ENCODE assay signal across 7 cellular contexts in the genomic region with DNA sequence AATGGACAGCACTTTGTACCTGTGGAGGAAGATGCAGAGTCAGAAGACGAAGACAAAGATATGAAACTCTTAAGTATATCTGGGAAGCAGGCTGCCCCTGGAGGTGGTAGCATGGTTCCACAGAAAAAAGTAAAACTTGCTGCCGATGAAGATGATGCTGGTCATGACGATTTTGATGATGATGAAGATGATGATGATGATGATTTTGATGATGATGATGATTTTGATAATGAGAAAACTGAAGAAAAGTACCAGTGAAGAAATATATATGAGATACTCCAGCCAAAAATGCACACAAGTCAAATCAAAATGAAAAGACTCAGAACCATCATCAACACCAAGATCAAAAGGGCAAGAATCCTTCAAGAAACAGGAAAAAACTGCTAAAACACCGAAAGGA.
"Had no signal": no experiment of that assay in that cellular context is flagged by ENCODE, and none has a peak within 500 bp of the region (broad histone marks: within the 10 kb centered on the region; RNA-seq: fewer than 3 reads in every experiment).

No MANE protein-coding gene starts in this region.

- FAIRE-seq: HTR-8/SVneo had no signal

- H3K27ac Mint-ChIP-seq: IgD-negative memory B cell had no signal

- H3K4me3 Mint-ChIP-seq: IgD-negative memory B cell had no signal

- H3K9ac ChIP-seq: KMS-11 had no signal

- H3K27me3 Mint-ChIP-seq: IgD-negative memory B cell had no signal

- H3K4me1 Mint-ChIP-seq: IgD-negative memory B cell had no signal

- H3K27ac ChIP-seq: HL-60, KMS-11 had no signal

- DNase-seq: IMR-90, KBM-7, KG1 had no signal

- H3K4me2 ChIP-seq: KMS-11 had no signal
